In genomic region chr18:79459946-79460345, GRCh38 we compare ENCODE assay signal across 10 cellular contexts.
DNase-seq lines count a peak whose midpoint lies in the region; ATAC-seq, FAIRE-seq and TF ChIP-seq lines count a peak whose summit lies in the region.
"Had no signal": no experiment of that assay in that cellular context is flagged by ENCODE, and none has a peak within 500 bp of the region (broad histone marks: within the 10 kb centered on the region; RNA-seq: fewer than 3 reads in every experiment).

No MANE protein-coding gene starts in this region.

- no peaks in the 10 kb centered on the region for H3K27me3 ChIP-seq in osteoblast (ENCODE audit: insufficient read depth, low read length)
- H3K27me3 ChIP-seq: neutrophil had no signal

- no peaks in the 10 kb centered on the region for H3K27me3 Mint-ChIP-seq in WTC11 (ENCODE audit: low read depth)

- no peak overlapping the region for H3K27ac ChIP-seq in osteoblast (ENCODE audit: low read depth, low read length)
- H3K27ac ChIP-seq: neutrophil, WERI-Rb-1 had no signal

- no peak for DNase-seq in WTC11 (ENCODE audit: low spot score)
- DNase-seq in osteoblast (ENCODE audit: insufficient read length, low spot score, missing footprints) = peak; percentile 91
- DNase-seq in posterior cingulate gyrus = no peak
- no peak for DNase-seq in mucosa of descending colon
- DNase-seq in D721Med (ENCODE audit: insufficient read length, low spot score) = no peak
- DNase-seq: NCI-H1092 treated with DMSO at 0.1 percent for 48 hours, WERI-Rb-1 had no signal

- H3K4me3 ChIP-seq in osteoblast (ENCODE audit: insufficient read depth, low read length) = no peak overlapping the region
- no peak overlapping the region for H3K4me3 ChIP-seq in mucosa of descending colon

- CTCF ChIA-PET in WTC11 (lab: Charles Lee) = no interaction called here

- no peak overlapping the region for H3K4me2 ChIP-seq in osteoblast (ENCODE audit: insufficient read depth, low read length)

- H4K20me1 ChIP-seq in osteoblast (ENCODE audit: insufficient read depth, low read length) = peaks cover 4% of the 10 kb centered on the region

- FAIRE-seq in D721Med (lab: Jason Lieb, UNC) = no peak

- no peaks in the 10 kb centered on the region for H3K9me3 Mint-ChIP-seq in WTC11

- TF ChIP-seq CTCF in WTC11 (IDR thresholded peaks at IDR 0.05) (no peak), osteoblast (IDR thresholded peaks at IDR 0.05; ENCODE audit: extremely low read depth, low read depth, low read length) (no peak), mucosa of descending colon (IDR thresholded peaks at IDR 0.05) (no peak), D721Med (IDR thresholded peaks at IDR 0.05; ENCODE audit: insufficient read depth, missing control alignments) (no peak)

- H3K4me1 ChIP-seq in osteoblast (ENCODE audit: insufficient read depth, low read length) (peaks cover 9% of the 10 kb centered on the region), mucosa of descending colon (ENCODE audit: low read depth) (no peaks in the 10 kb centered on the region)

- H3K36me3 ChIP-seq in osteoblast (ENCODE audit: insufficient read depth, low read length) (no peaks in the 10 kb centered on the region), mucosa of descending colon (ENCODE audit: low read depth) (no peaks in the 10 kb centered on the region)

- H3K4me3 Mint-ChIP-seq in WTC11 = no peak overlapping the region

- H3K4me1 Mint-ChIP-seq in WTC11 = peaks cover 18% of the 10 kb centered on the region

- intact Hi-C loops in posterior cingulate gyrus (cut with DNase I) (no loop called here), mucosa of descending colon (cut with DNase I, micrococcal nuclease) (no loop called here)

- peaks cover 5% of the 10 kb centered on the region; the same call in 1 of the 2 replicates for H3K36me3 Mint-ChIP-seq in WTC11

- POLR2A ChIA-PET in WTC11 (lab: Charles Lee) = no interaction called here

- H3K79me2 ChIP-seq in osteoblast (ENCODE audit: insufficient read depth, low read length) = no peaks in the 10 kb centered on the region

- H3K9me3 ChIP-seq in osteoblast (ENCODE audit: low read depth, low read length) = no peaks in the 10 kb centered on the region
- no peaks in the 10 kb centered on the region for H3K9me3 ChIP-seq in mucosa of descending colon
- H3K9me3 ChIP-seq: neutrophil had no signal

- peak overlapping the region; percentile 65; the same call in 1 of the 2 replicates for H3K27ac Mint-ChIP-seq in WTC11

- peak; percentile 34 for ATAC-seq in GM18909 (IDR thresholded peaks at IDR 0.05; ENCODE audit: poor library complexity, unreplicated experiment)
- peak; percentile 25 for ATAC-seq in HG02678 (IDR thresholded peaks at IDR 0.05; ENCODE audit: unreplicated experiment)
- ATAC-seq in WTC11 = no peak
- no peak for ATAC-seq in mucosa of descending colon

- H2AFZ ChIP-seq in osteoblast (ENCODE audit: low read length) = no peak overlapping the region

TF ChIP-seq in WTC11, 78 proteins besides CTCF, POLR2A, EP300 and RAD21:
- TF ChIP-seq ELF4 (CRISPR knock-in tag; IDR thresholded peaks at IDR 0.05; ENCODE audit: low read depth) (no peak), ATF2 (CRISPR knock-in tag; IDR thresholded peaks at IDR 0.05; ENCODE audit: borderline replicate concordance, low read depth) (no peak), ETV6 (CRISPR knock-in tag; IDR thresholded peaks at IDR 0.05) (no peak), ARID4B (CRISPR knock-in tag; IDR thresholded peaks at IDR 0.05; ENCODE audit: borderline replicate concordance) (no peak), ZNF671 (CRISPR knock-in tag; IDR thresholded peaks at IDR 0.05) (no peak), ZNF219 (CRISPR knock-in tag; IDR thresholded peaks at IDR 0.05; ENCODE audit: borderline replicate concordance) (no peak), ERG (CRISPR knock-in tag; IDR thresholded peaks at IDR 0.05) (no peak), ZNF138 (CRISPR knock-in tag; conservative IDR thresholded peaks at IDR 0.05) (no peak), ATF6 (CRISPR knock-in tag; IDR thresholded peaks at IDR 0.05) (no peak), CBFB (CRISPR knock-in tag; IDR thresholded peaks at IDR 0.05; ENCODE audit: low read depth) (no peak), MYBL2 (CRISPR knock-in tag; IDR thresholded peaks at IDR 0.05) (no peak), KAT7 (CRISPR knock-in tag; IDR thresholded peaks at IDR 0.05; ENCODE audit: borderline replicate concordance) (no peak)

Comparison
In these comparisons a context has a peak if more than half of its experiments do, and no peak if none do; other contexts are left out.
1. ATAC-seq: peak in GM18909 (single experiment) and HG02678 (single experiment); none in WTC11 (single experiment) and mucosa of descending colon (single experiment).